ENCODE assay signal across 11 cellular contexts in the genomic region with DNA sequence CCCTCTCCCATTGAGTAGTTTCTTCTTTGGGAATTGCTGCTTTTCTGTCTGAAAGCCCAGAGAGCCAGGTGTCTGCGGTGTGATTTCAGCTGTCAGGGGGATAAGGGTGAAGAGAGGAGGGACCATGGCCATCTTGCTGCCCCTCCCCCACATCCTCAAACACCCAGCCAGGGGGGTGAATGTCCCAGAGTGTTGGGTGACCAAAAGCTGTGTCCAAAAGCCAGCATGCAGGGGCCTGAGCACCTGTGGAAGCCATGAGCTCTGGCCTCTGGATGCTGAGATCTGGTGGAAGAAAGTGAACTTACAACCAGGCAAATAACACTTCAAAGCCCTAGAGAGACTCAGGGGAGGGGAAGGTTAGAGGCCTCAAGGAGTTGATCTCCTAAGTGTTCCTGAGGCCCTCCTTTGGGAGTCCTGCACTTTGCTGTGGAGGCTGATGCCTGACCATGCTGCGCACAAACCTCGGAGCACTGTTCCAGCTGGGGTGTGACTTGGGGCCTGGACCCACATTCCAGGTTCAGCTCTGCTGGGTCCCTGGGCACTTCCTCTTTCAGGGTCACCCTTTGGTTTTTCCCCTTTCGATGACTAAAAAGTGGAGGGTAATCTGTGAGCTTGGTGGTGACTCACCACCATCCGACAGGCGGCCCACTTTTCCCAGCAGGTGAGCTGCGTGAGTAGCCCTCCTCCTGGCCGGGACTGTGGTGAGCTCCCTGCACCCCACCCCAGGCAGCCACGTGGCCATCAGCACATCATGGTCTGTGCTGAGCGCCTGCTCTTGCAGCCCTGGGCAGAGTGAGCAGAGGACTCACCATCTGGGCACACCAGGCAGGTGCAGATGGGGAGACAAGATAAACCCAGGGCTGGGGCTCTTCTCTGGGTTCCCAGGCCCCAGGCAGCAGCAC.
DNase-seq lines count a peak whose midpoint lies in the region; ATAC-seq, FAIRE-seq and TF ChIP-seq lines count a peak whose summit lies in the region.
"Had no signal": no experiment of that assay in that cellular context is flagged by ENCODE, and none has a peak within 500 bp of the region (broad histone marks: within the 10 kb centered on the region; RNA-seq: fewer than 3 reads in every experiment).

No MANE protein-coding gene starts in this region.

- peak; percentile 79 for ATAC-seq in HG03432 (IDR thresholded peaks at IDR 0.05; ENCODE audit: unreplicated experiment)
- peak; percentile 75 to 80 for ATAC-seq in activated T-cell treated with anti-CD3 and anti-CD28 coated beads, Interleukin-2, amount 50 U/mL, for 72 hours (replicated peaks in 1 of 2)

- no peak overlapping the region for H3K27ac ChIP-seq in small intestine (ENCODE audit: low read depth in 1 of 2, low read length in 1 of 2)
- H3K27ac ChIP-seq: testis had no signal

- 76 to 82% (median 81%) methylated on average over 10 of the region's 10 CpGs for WGBS in small intestine, 3 donors

- DNase-seq in NCI-H345 (lab: John Stamatoyannopoulos, UW) (peak; percentile 13), NCI-H345 treated with DMSO at 0.1 percent for 48 hours (lab: John Stamatoyannopoulos, UW; ENCODE audit: unreplicated experiment) (no peak), type B pancreatic cell (ENCODE audit: extremely low spot score, unreplicated experiment) (no peak), T-helper 9 cell (no peak), small intestine (no peak)
- peak; percentile 42 to 49 for DNase-seq in activated T-cell treated with anti-CD3 and anti-CD28 coated beads, Interleukin-2, amount 50 U/mL, for 72 hours
- DNase-seq in stimulated activated CD8-positive, alpha-beta memory T cell treated with anti-CD3 and anti-CD28 coated beads, Interleukin-4, amount 100 ng/mL, for 48 hours = peak; percentile 48
- DNase-seq: activated T-cell treated with anti-CD3 and anti-CD28 coated beads, Interleukin-2, amount 50 U/mL, for 4 hours; NCI-H2029; testis had no signal

- TF ChIP-seq CTCF in type B pancreatic cell (conservative IDR thresholded peaks at IDR 0.05) = no peak

- no peak overlapping the region for H3K4me3 Mint-ChIP-seq in activated T-cell treated with anti-CD3 and anti-CD28 coated beads, Interleukin-2, amount 50 U/mL, for 72 hours
- H3K4me3 Mint-ChIP-seq in type B pancreatic cell = no peak overlapping the region
- H3K4me3 Mint-ChIP-seq: activated T-cell treated with anti-CD3 and anti-CD28 coated beads, Interleukin-2, amount 50 U/mL, for 4 hours had no signal

- no peaks in the 10 kb centered on the region for H3K27me3 ChIP-seq in small intestine (ENCODE audit: control insufficient read depth in 2 of 2, insufficient read depth in 2 of 2, low read length in 2 of 2)
- H3K27me3 ChIP-seq: testis had no signal

- no peak for FAIRE-seq in small intestine (lab: Jason Lieb, UNC)

- peaks cover 0 to 1% of the 10 kb centered on the region in 2 donors for H3K9me3 Mint-ChIP-seq in activated T-cell treated with anti-CD3 and anti-CD28 coated beads, Interleukin-2, amount 50 U/mL, for 72 hours
- peaks cover 6% of the 10 kb centered on the region for H3K9me3 Mint-ChIP-seq in type B pancreatic cell
- H3K9me3 Mint-ChIP-seq: activated T-cell treated with anti-CD3 and anti-CD28 coated beads, Interleukin-2, amount 50 U/mL, for 4 hours had no signal

- H3K36me3 Mint-ChIP-seq in activated T-cell treated with anti-CD3 and anti-CD28 coated beads, Interleukin-2, amount 50 U/mL, for 72 hours (ENCODE audit: insufficient read depth in 2 of 2) = peaks cover 2 to 6% of the 10 kb centered on the region in 2 donors
- peaks cover 3% of the 10 kb centered on the region for H3K36me3 Mint-ChIP-seq in type B pancreatic cell

- no peak overlapping the region for H3K4me3 ChIP-seq in small intestine (ENCODE audit: low read depth in 1 of 2, low read length in 2 of 2)
- H3K4me3 ChIP-seq: testis had no signal

- H3K36me3 ChIP-seq in small intestine (ENCODE audit: control insufficient read depth in 2 of 2, insufficient read depth in 2 of 2, low read length in 2 of 2) = no peaks in the 10 kb centered on the region

- no peaks in the 10 kb centered on the region for H3K27me3 Mint-ChIP-seq in activated T-cell treated with anti-CD3 and anti-CD28 coated beads, Interleukin-2, amount 50 U/mL, for 72 hours (ENCODE audit: low read depth)
- H3K27me3 Mint-ChIP-seq in type B pancreatic cell = no peaks in the 10 kb centered on the region

- H3K27ac Mint-ChIP-seq in activated T-cell treated with anti-CD3 and anti-CD28 coated beads, Interleukin-2, amount 50 U/mL, for 72 hours = no peak overlapping the region
- H3K27ac Mint-ChIP-seq in type B pancreatic cell = no peak overlapping the region

- no peaks in the 10 kb centered on the region for H3K4me1 ChIP-seq in small intestine (ENCODE audit: control insufficient read depth in 2 of 2, insufficient read depth in 1 of 2, low read depth in 1 of 2, low read length in 1 of 2)

- no peaks in the 10 kb centered on the region for H3K9me3 ChIP-seq in small intestine (ENCODE audit: control insufficient read depth, low read depth)
- H3K9me3 ChIP-seq: testis had no signal

- peaks cover 45% of the 10 kb centered on the region for H3K4me1 Mint-ChIP-seq in activated T-cell treated with anti-CD3 and anti-CD28 coated beads, Interleukin-2, amount 50 U/mL, for 72 hours (ENCODE audit: low read depth)
- H3K4me1 Mint-ChIP-seq in type B pancreatic cell (ENCODE audit: unreplicated experiment) = peaks cover 53% of the 10 kb centered on the region

Comparison
In these comparisons a context has a peak if more than half of its experiments do, and no peak if none do; other contexts are left out.
1. DNase-seq: peak in NCI-H345 (single experiment), activated T-cell treated with anti-CD3 and anti-CD28 coated beads, Interleukin-2, amount 50 U/mL, for 72 hours (2 of 2) and stimulated activated CD8-positive, alpha-beta memory T cell treated with anti-CD3 and anti-CD28 coated beads, Interleukin-4, amount 100 ng/mL, for 48 hours (single experiment); none in NCI-H345 treated with DMSO at 0.1 percent for 48 hours (single experiment), type B pancreatic cell (single experiment), T-helper 9 cell (single experiment) and small intestine (single experiment).